ENCODE assay signal across 8 cellular contexts in genomic region chr1:67683736-67684525, GRCh38. TPM values are rescaled to one million over a fixed set of nuclear protein-coding genes. Genes with fewer than 3 reads are reported as not detected.
DNase-seq lines count a peak whose midpoint lies in the region; ATAC-seq and TF ChIP-seq lines count a peak whose summit lies in the region.

No MANE protein-coding gene starts in this region.

- POLR2A ChIA-PET in activated CD4-positive, alpha-beta memory T cell treated with anti-CD3 and anti-CD28 coated beads for 36 hours (lab: Charles Lee) = interaction anchor here (0.9 to 3.6 kb wide), 11 partner anchors 10 to 512 kb away, joined by 3 to 32 read pairs (median 7); partner anchors contain the start of gene SERBP1

- H3K27me3 ChIP-seq in esophagus (ENCODE audit: control insufficient read depth in 1 of 2, insufficient read depth in 2 of 2, low read length in 2 of 2) (no peaks in the 10 kb centered on the region), sigmoid colon (no peaks in the 10 kb centered on the region)

- 12 to 14% methylated on average over 8 of the region's 8 CpGs for WGBS in esophagus, 2 donors
- 10 to 19% methylated on average over 8 of the region's 8 CpGs for WGBS in sigmoid colon, 2 donors

- peak; percentile 76 for DNase-seq in activated effector memory CD4-positive, alpha-beta T cell treated with anti-CD3 and anti-CD28 coated beads, Interleukin-2, amount 50 U/mL, for 16 hours
- no peak for DNase-seq in activated effector memory CD4-positive, alpha-beta T cell treated with Interleukin-2 at 50 U/mL for 16 hours
- DNase-seq in activated CD4-positive, alpha-beta memory T cell treated with anti-CD3 and anti-CD28 coated beads for 36 hours = peak; percentile 74
- DNase-seq in sigmoid colon (no peak), COLO829 (ENCODE audit: low spot score) (no peak), activated gamma-delta T cell treated with Interleukin-2 at 50 U/mL for 16 hours (no peak)

- H3K9me3 Mint-ChIP-seq in activated CD4-positive, alpha-beta memory T cell treated with anti-CD3 and anti-CD28 coated beads for 36 hours = no peaks in the 10 kb centered on the region

- CTCF ChIA-PET in activated CD4-positive, alpha-beta memory T cell treated with anti-CD3 and anti-CD28 coated beads for 36 hours (lab: Charles Lee) = interaction anchor here (1.2 to 7.3 kb wide), 7 partner anchors 17 to 149 kb away, joined by 3 to 41 read pairs (median 6); no protein-coding TSS in a partner anchor

- intact Hi-C loops in activated CD4-positive, alpha-beta memory T cell treated with anti-CD3 and anti-CD28 coated beads for 36 hours (cut with micrococcal nuclease) = loop anchor here (1.0 to 10.0 kb wide), 14 partner anchors 17 to 1399 kb away; partner anchors contain the start of gene SERBP1
- intact Hi-C loops in sigmoid colon (cut with DNase I) = loop anchor here (2.0 to 10.0 kb wide), 5 partner anchors 92 to 759 kb away; partner anchors contain the start of genes DNAI4 and MIER1

- H3K4me1 Mint-ChIP-seq in activated CD4-positive, alpha-beta memory T cell treated with anti-CD3 and anti-CD28 coated beads for 36 hours (ENCODE audit: low read depth) = peaks cover 46% of the 10 kb centered on the region

- peak overlapping the region; percentile 60 to 82 for H3K27ac ChIP-seq in esophagus (ENCODE audit: low read depth in 2 of 2, low read length in 1 of 2)
- peak overlapping the region; percentile 90 to 98 (median 94) for H3K27ac ChIP-seq in sigmoid colon

- H3K36me3 ChIP-seq in esophagus (ENCODE audit: control insufficient read depth in 2 of 2, insufficient read depth in 2 of 2, low read length in 1 of 2) (peaks cover 0 to 4% of the 10 kb centered on the region in 2 donors), sigmoid colon (peaks cover 0 to 5% (median 0%) of the 10 kb centered on the region in 4 donors)

- no peak for TF ChIP-seq POLR2A in sigmoid colon (IDR thresholded peaks at IDR 0.05)

- peak overlapping the region; percentile 96 for H3K27ac Mint-ChIP-seq in activated CD4-positive, alpha-beta memory T cell treated with anti-CD3 and anti-CD28 coated beads for 36 hours

- no peak for TF ChIP-seq EP300 in sigmoid colon (IDR thresholded peaks at IDR 0.05)

- peak overlapping the region in 1 of 2 donors; percentile 17 for H3K4me3 ChIP-seq in esophagus (ENCODE audit: low read depth in 1 of 2, low read length in 2 of 2)
- peak overlapping the region in 2 of 4 donors; percentile 74 to 87 for H3K4me3 ChIP-seq in sigmoid colon

- H3K27me3 Mint-ChIP-seq in activated CD4-positive, alpha-beta memory T cell treated with anti-CD3 and anti-CD28 coated beads for 36 hours = no peaks in the 10 kb centered on the region

- H3K36me3 Mint-ChIP-seq in activated CD4-positive, alpha-beta memory T cell treated with anti-CD3 and anti-CD28 coated beads for 36 hours = peaks cover 22% of the 10 kb centered on the region

- H3K9me3 ChIP-seq in esophagus (ENCODE audit: control insufficient read depth in 2 of 2, insufficient read depth in 1 of 2, low read depth in 1 of 2, low read length in 1 of 2) (no peaks in the 10 kb centered on the region), sigmoid colon (no peaks in the 10 kb centered on the region)

- ATAC-seq in GM21737 (IDR thresholded peaks at IDR 0.05; ENCODE audit: unreplicated experiment) = no peak

- TF ChIP-seq CTCF in sigmoid colon (IDR thresholded peaks at IDR 0.05) = no peak

- H3K4me1 ChIP-seq in esophagus (ENCODE audit: control insufficient read depth in 2 of 2, insufficient read depth in 2 of 2, low read length in 1 of 2) (no peaks in the 10 kb centered on the region), sigmoid colon (peaks cover 0 to 36% (median 15%) of the 10 kb centered on the region in 4 donors)

- H3K4me3 Mint-ChIP-seq in activated CD4-positive, alpha-beta memory T cell treated with anti-CD3 and anti-CD28 coated beads for 36 hours = peak overlapping the region; percentile 92

RNA-seq across cellular contexts. Expression of gene GADD45A, which starts 1.1 kb away (rescaled TPM):
- 10 to 100 TPM; 36.2 to 39.1 TPM for total RNA-seq in activated CD4-positive, alpha-beta memory T cell treated with anti-CD3 and anti-CD28 coated beads for 36 hours
- polyA plus RNA-seq in esophagus (10 to 100 TPM; 32.7 to 56.7 TPM), sigmoid colon (10 to 100 TPM; 33.3 to 60.8 (median 49.9) TPM)
- total RNA-seq in sigmoid colon = 10 to 100 TPM; 16.9 to 23.6 (median 19.7) TPM

Comparison
In these comparisons a context has a peak if more than half of its experiments do, and no peak if none do; other contexts are left out.
1. DNase-seq: peak in activated effector memory CD4-positive, alpha-beta T cell treated with anti-CD3 and anti-CD28 coated beads, Interleukin-2, amount 50 U/mL, for 16 hours (single experiment) and activated CD4-positive, alpha-beta memory T cell treated with anti-CD3 and anti-CD28 coated beads for 36 hours (single experiment); none in activated effector memory CD4-positive, alpha-beta T cell treated with Interleukin-2 at 50 U/mL for 16 hours (single experiment), sigmoid colon (single experiment), COLO829 (single experiment) and activated gamma-delta T cell treated with Interleukin-2 at 50 U/mL for 16 hours (single experiment).